Comparison of ENCODE assay signal across 29 cellular contexts in genomic region chr17:53088501-53088900, GRCh38.
"Had no signal": no experiment of that assay in that cellular context is flagged by ENCODE, and none has a peak within 500 bp of the region (broad histone marks: within the 10 kb centered on the region; RNA-seq: fewer than 3 reads in every experiment).

No MANE protein-coding gene starts in this region.

- H3K36me3 ChIP-seq: brain microvascular endothelial cell, colonic mucosa, gastrocnemius medialis, heart left ventricle had no signal

- FAIRE-seq: astrocyte, bronchial epithelial cell, endothelial cell of umbilical vein had no signal

- H3K9me3 ChIP-seq: colonic mucosa, gastrocnemius medialis, heart left ventricle had no signal

- H3K4me3 Mint-ChIP-seq: activated CD4-positive, alpha-beta memory T cell treated with anti-CD3 and anti-CD28 coated beads, Interleukin-2, amount 10 ng/mL, durations not matched to agents 7 days and 5 days; activated CD4-positive, alpha-beta T cell treated with anti-CD3 and anti-CD28 coated beads for 36 hours; activated CD4-positive, alpha-beta T cell treated with anti-CD3 and anti-CD28 coated beads, Interleukin-2, amount 10 ng/mL, durations not matched to agents 24 days and 14 days; activated naive CD8-positive, alpha-beta T cell; activated T-cell treated with anti-CD3 and anti-CD28 coated beads, Interleukin-2, amount 50 U/mL, for 4 hours; activated T-helper 17 cell treated with anti-CD3 and anti-CD28 coated beads, Interleukin-2, amount 50 U/mL, for 72 hours; central memory CD8-positive, alpha-beta T cell had no signal

- H3K27ac Mint-ChIP-seq: activated CD4-positive, alpha-beta memory T cell treated with anti-CD3 and anti-CD28 coated beads, Interleukin-2, amount 10 ng/mL, durations not matched to agents 7 days and 5 days; activated CD4-positive, alpha-beta T cell treated with anti-CD3 and anti-CD28 coated beads for 36 hours; activated CD4-positive, alpha-beta T cell treated with anti-CD3 and anti-CD28 coated beads, Interleukin-2, amount 10 ng/mL, durations not matched to agents 24 days and 14 days; activated naive CD8-positive, alpha-beta T cell; activated T-helper 17 cell treated with anti-CD3 and anti-CD28 coated beads, Interleukin-2, amount 50 U/mL, for 72 hours had no signal

- H3K4me1 Mint-ChIP-seq: activated CD4-positive, alpha-beta memory T cell treated with anti-CD3 and anti-CD28 coated beads, Interleukin-2, amount 10 ng/mL, durations not matched to agents 7 days and 5 days; activated CD4-positive, alpha-beta T cell treated with anti-CD3 and anti-CD28 coated beads for 36 hours; activated CD4-positive, alpha-beta T cell treated with anti-CD3 and anti-CD28 coated beads, Interleukin-2, amount 10 ng/mL, durations not matched to agents 24 days and 14 days; activated T-helper 17 cell treated with anti-CD3 and anti-CD28 coated beads, Interleukin-2, amount 50 U/mL, for 72 hours; central memory CD8-positive, alpha-beta T cell had no signal

- H3K27me3 Mint-ChIP-seq: activated CD4-positive, alpha-beta memory T cell treated with anti-CD3 and anti-CD28 coated beads, Interleukin-2, amount 10 ng/mL, durations not matched to agents 7 days and 5 days; activated CD4-positive, alpha-beta T cell treated with anti-CD3 and anti-CD28 coated beads for 36 hours; activated CD4-positive, alpha-beta T cell treated with anti-CD3 and anti-CD28 coated beads, Interleukin-2, amount 10 ng/mL, durations not matched to agents 24 days and 14 days; activated naive CD8-positive, alpha-beta T cell; activated T-helper 17 cell treated with anti-CD3 and anti-CD28 coated beads, Interleukin-2, amount 50 U/mL, for 72 hours; central memory CD8-positive, alpha-beta T cell had no signal

- H3K27me3 ChIP-seq: brain microvascular endothelial cell, colonic mucosa, foreskin keratinocyte, gastrocnemius medialis, heart left ventricle had no signal

- H3K4me3 ChIP-seq: colonic mucosa, heart left ventricle had no signal

- H3K27ac ChIP-seq: brain microvascular endothelial cell, colonic mucosa, epithelial cell of prostate, foreskin keratinocyte, gastrocnemius medialis, heart left ventricle had no signal

- H3K4me1 ChIP-seq: colonic mucosa, foreskin keratinocyte, heart left ventricle had no signal

- H3K36me3 Mint-ChIP-seq: activated naive CD8-positive, alpha-beta T cell had no signal

- DNase-seq: activated CD4-positive, alpha-beta memory T cell treated with anti-CD3 and anti-CD28 coated beads, Interleukin-2, amount 10 ng/mL, durations not matched to agents 7 days and 5 days; activated CD4-positive, alpha-beta T cell treated with anti-CD3 and anti-CD28 coated beads for 36 hours; activated CD4-positive, alpha-beta T cell treated with anti-CD3 and anti-CD28 coated beads, Interleukin-2, amount 10 ng/mL, durations not matched to agents 24 days and 14 days; activated CD4-positive, CD25-positive, alpha-beta regulatory T cell; activated CD4-positive, CD25-positive, alpha-beta regulatory T cell treated with anti-CD3 and anti-CD28 coated beads, Interleukin-2, amount 50 U/mL, for 72 hours; activated CD8-positive, alpha-beta memory T cell treated with anti-CD3 and anti-CD28 coated beads, Interleukin-2, amount 50 U/mL, for 48 hours; activated effector memory CD4-positive, alpha-beta T cell treated with Interleukin-2 at 50 U/mL for 16 hours; activated gamma-delta T cell treated with Interleukin-2 at 50 U/mL for 16 hours; activated naive CD4-positive, alpha-beta T cell treated with anti-CD3 and anti-CD28 coated beads, Interleukin-2, amount 50 U/mL, for 16 hours; activated naive CD4-positive, alpha-beta T cell treated with Interleukin-2 at 50 U/mL for 16 hours; activated T-cell treated with anti-CD3 and anti-CD28 coated beads for 4 hours; activated T-cell treated with anti-CD3 and anti-CD28 coated beads, Interleukin-2, amount 50 U/mL, for 4 hours; amniotic stem cell; anterior cingulate cortex; brain microvascular endothelial cell; colonic mucosa; effector CD8-positive, alpha-beta T cell; foreskin keratinocyte; gastrocnemius medialis; glutamatergic neuron; heart left ventricle; T-helper 2 cell had no signal
